1 cellular context compared by ENCODE assay signal in genomic region chr17:44137891-44138709, GRCh38.
TF ChIP-seq lines count a peak whose summit lies in the region.

No MANE protein-coding gene starts in this region.

TF ChIP-seq in HepG2, 621 proteins besides CTCF, POLR2A, EP300 and RAD21 (continued from another document and continues in another):
- TF ChIP-seq ZNF276 (CRISPR knock-in tag; IDR thresholded peaks at IDR 0.05; ENCODE audit: low read depth) = 0 out of 2 replicates have a peak, but pooled peaks have one; percentile 55
- peak; percentile 84 for TF ChIP-seq ARNTL (CRISPR knock-in tag; IDR thresholded peaks at IDR 0.05)
- TF ChIP-seq MYC (CRISPR knock-in tag; IDR thresholded peaks at IDR 0.05; ENCODE audit: borderline replicate concordance) = peak; percentile 78
- TF ChIP-seq NFE2L1 (CRISPR knock-in tag; IDR thresholded peaks at IDR 0.05; ENCODE audit: borderline replicate concordance) = 0 out of 2 replicates have a peak, but pooled peaks have one; percentile 31
- TF ChIP-seq ZSCAN9 (CRISPR knock-in tag; IDR thresholded peaks at IDR 0.05; ENCODE audit: borderline replicate concordance) = peak; percentile 28; the same call in 1 of the 2 replicates
- 0 out of 2 replicates have a peak, but pooled peaks have one; percentile 16 for TF ChIP-seq SIX4 (CRISPR knock-in tag; IDR thresholded peaks at IDR 0.05)
- TF ChIP-seq AHDC1 (CRISPR knock-in tag; IDR thresholded peaks at IDR 0.05; ENCODE audit: borderline replicate concordance) = 0 out of 2 replicates have a peak, but pooled peaks have one; percentile 5
- no peak for TF ChIP-seq ZNF720 (CRISPR knock-in tag; IDR thresholded peaks at IDR 0.05)
- peak; percentile 10; the same call in 1 of the 2 replicates for TF ChIP-seq STAG1 (CRISPR knock-in tag; IDR thresholded peaks at IDR 0.05)
- TF ChIP-seq ZBTB26 (CRISPR knock-in tag; IDR thresholded peaks at IDR 0.05; ENCODE audit: borderline replicate concordance) = peak; percentile 59; the same call in 1 of the 2 replicates
- TF ChIP-seq ZNF414 (CRISPR knock-in tag; IDR thresholded peaks at IDR 0.05) = peak; percentile 50; the same call in 1 of the 2 replicates
- TF ChIP-seq SAFB2 (CRISPR knock-in tag; IDR thresholded peaks at IDR 0.05; ENCODE audit: borderline replicate concordance, low read depth) = 0 out of 2 replicates have a peak, but pooled peaks have one; percentile 67
- peak; percentile 70 for TF ChIP-seq SALL1 (CRISPR knock-in tag; IDR thresholded peaks at IDR 0.05)
- peak; percentile 10; the same call in 1 of the 2 replicates for TF ChIP-seq ELF1 (CRISPR knock-in tag; IDR thresholded peaks at IDR 0.05)
- peak; percentile 26; the same call in 1 of the 2 replicates for TF ChIP-seq ZMYM3 (CRISPR knock-in tag; IDR thresholded peaks at IDR 0.05)
- no peak for TF ChIP-seq ZIK1 (CRISPR knock-in tag; IDR thresholded peaks at IDR 0.05; ENCODE audit: borderline replicate concordance, low read depth)
- peak; percentile 66; the same call in 1 of the 2 replicates for TF ChIP-seq JUNB (CRISPR knock-in tag; IDR thresholded peaks at IDR 0.05; ENCODE audit: borderline replicate concordance)
- TF ChIP-seq ZNF678 (CRISPR knock-in tag; IDR thresholded peaks at IDR 0.05) = no peak
- no peak for TF ChIP-seq RELA (CRISPR knock-in tag; IDR thresholded peaks at IDR 0.05)
- peak; percentile 65; the same call in 1 of the 2 replicates for TF ChIP-seq SRY (CRISPR knock-in tag; IDR thresholded peaks at IDR 0.05)
- peak; percentile 74; the same call in 1 of the 2 replicates for TF ChIP-seq HINFP (CRISPR knock-in tag; IDR thresholded peaks at IDR 0.05; ENCODE audit: low read depth)
- 0 out of 2 replicates have a peak, but pooled peaks have one; percentile 6 for TF ChIP-seq HMG20A (CRISPR knock-in tag; IDR thresholded peaks at IDR 0.05; ENCODE audit: borderline replicate concordance)
- TF ChIP-seq LCORL (IDR thresholded peaks at IDR 0.05) = no peak
- TF ChIP-seq LCORL (CRISPR knock-in tag; IDR thresholded peaks at IDR 0.05) = no peak; the same call in 1 of the 2 replicates
- TF ChIP-seq EED (CRISPR knock-in tag; IDR thresholded peaks at IDR 0.05) = no peak; the same call in none of the 2 replicates
- TF ChIP-seq ZFP91 (CRISPR knock-in tag; IDR thresholded peaks at IDR 0.05; ENCODE audit: borderline replicate concordance) = peak; percentile 81
- peak; percentile 87; the same call in 1 of the 2 replicates for TF ChIP-seq IRF1 (CRISPR knock-in tag; IDR thresholded peaks at IDR 0.05; ENCODE audit: low read depth)
- 0 out of 2 replicates have a peak, but pooled peaks have one; percentile 48 for TF ChIP-seq ZNF839 (CRISPR knock-in tag; IDR thresholded peaks at IDR 0.05; ENCODE audit: borderline replicate concordance)
- TF ChIP-seq KAT8 (CRISPR knock-in tag; IDR thresholded peaks at IDR 0.05) = peak; percentile 66; the same call in 1 of the 2 replicates
- TF ChIP-seq MAFF (IDR thresholded peaks at IDR 0.05; ENCODE audit: low read depth, low read length) = no peak
- TF ChIP-seq SRSF1 (optimal IDR thresholded peaks at IDR 0.05; ENCODE audit: low read depth, low read length) = peak; percentile 56
- TF ChIP-seq ARID4A (CRISPR knock-in tag; IDR thresholded peaks at IDR 0.05; ENCODE audit: borderline replicate concordance) = peak; percentile 73; the same call in 1 of the 2 replicates
- no peak for TF ChIP-seq ZNF383 (CRISPR knock-in tag; IDR thresholded peaks at IDR 0.05; ENCODE audit: borderline replicate concordance)
- TF ChIP-seq ZNF101 (CRISPR knock-in tag; IDR thresholded peaks at IDR 0.05; ENCODE audit: borderline replicate concordance, low read depth) = no peak
- TF ChIP-seq ZFP37 (CRISPR knock-in tag; IDR thresholded peaks at IDR 0.05; ENCODE audit: borderline replicate concordance) = 0 out of 2 replicates have a peak, but pooled peaks have one; percentile 66
- peak; percentile 97 for TF ChIP-seq PATZ1 (CRISPR knock-in tag; IDR thresholded peaks at IDR 0.05)
- peak; percentile 44 for TF ChIP-seq CREM (IDR thresholded peaks at IDR 0.05)
- TF ChIP-seq CREM (CRISPR knock-in tag; IDR thresholded peaks at IDR 0.05) = no peak
